Comparison of ENCODE assay signal across 18 cellular contexts in genomic region chr13:107299717-107300116, GRCh38.
"Had no signal": no experiment of that assay in that cellular context is flagged by ENCODE, and none has a peak within 500 bp of the region (broad histone marks: within the 10 kb centered on the region; RNA-seq: fewer than 3 reads in every experiment).

No MANE protein-coding gene starts in this region.

- H3K4me3 Mint-ChIP-seq: naive thymus-derived CD8-positive, alpha-beta T cell; stimulated activated naive B cell treated with anti-CD40 and anti-IgM and Interleukin-4, amounts not matched to agents 10 μg/mL and 1 μg/mL and 100 μg/mL, for 72 hours; stimulated activated naive CD8-positive, alpha-beta T cell treated with anti-CD3 and anti-CD28 coated beads, Interleukin-15, amount 100 ng/mL, for 72 hours had no signal

- DNase-seq: colonic mucosa; dermis blood vessel endothelial cell; erythroblast; foreskin melanocyte; heart left ventricle; hippocampal formation; mucosa of descending colon; naive thymus-derived CD8-positive, alpha-beta T cell; spleen; stimulated activated CD4-positive, alpha-beta T cell treated with anti-CD3 and anti-CD28 coated beads, Interleukin-15, amount 100 ng/mL, for 24 hours; stimulated activated CD4-positive, alpha-beta T cell treated with anti-CD3 and anti-CD28 coated beads, Interleukin-1b, Interleukin-23, amount 100 ng/mL, for 48 hours; stimulated activated CD4-positive, alpha-beta T cell treated with anti-CD3 and anti-CD28 coated beads, Interleukin-4, amount 100 ng/mL, for 24 hours; stimulated activated naive B cell treated with anti-CD40 and anti-IgM and Interleukin-4, amounts not matched to agents 10 μg/mL and 1 μg/mL and 100 μg/mL, for 72 hours; stimulated activated naive CD8-positive, alpha-beta T cell treated with anti-CD3 and anti-CD28 coated beads, Interleukin-15, amount 100 ng/mL, for 72 hours; testis; transverse colon had no signal

- H3K27me3 Mint-ChIP-seq: stimulated activated naive B cell treated with anti-CD40 and anti-IgM and Interleukin-4, amounts not matched to agents 10 μg/mL and 1 μg/mL and 100 μg/mL, for 72 hours; stimulated activated naive CD8-positive, alpha-beta T cell treated with anti-CD3 and anti-CD28 coated beads, Interleukin-15, amount 100 ng/mL, for 72 hours had no signal

- H3K36me3 Mint-ChIP-seq: naive thymus-derived CD8-positive, alpha-beta T cell; stimulated activated naive B cell treated with anti-CD40 and anti-IgM and Interleukin-4, amounts not matched to agents 10 μg/mL and 1 μg/mL and 100 μg/mL, for 72 hours had no signal

- H3K4me3 ChIP-seq: colonic mucosa, heart left ventricle, mucosa of descending colon, spleen, testis, transverse colon had no signal

- H3K27ac Mint-ChIP-seq: naive thymus-derived CD8-positive, alpha-beta T cell; stimulated activated naive B cell treated with anti-CD40 and anti-IgM and Interleukin-4, amounts not matched to agents 10 μg/mL and 1 μg/mL and 100 μg/mL, for 72 hours; stimulated activated naive CD8-positive, alpha-beta T cell treated with anti-CD3 and anti-CD28 coated beads, Interleukin-15, amount 100 ng/mL, for 72 hours had no signal

- H3K4me1 Mint-ChIP-seq: naive thymus-derived CD8-positive, alpha-beta T cell; stimulated activated naive B cell treated with anti-CD40 and anti-IgM and Interleukin-4, amounts not matched to agents 10 μg/mL and 1 μg/mL and 100 μg/mL, for 72 hours; stimulated activated naive CD8-positive, alpha-beta T cell treated with anti-CD3 and anti-CD28 coated beads, Interleukin-15, amount 100 ng/mL, for 72 hours had no signal

- ATAC-seq: heart left ventricle; left lobe of liver; mucosa of descending colon; naive thymus-derived CD8-positive, alpha-beta T cell; sciatic nerve; stimulated activated naive B cell treated with anti-CD40 and anti-IgM and Interleukin-4, amounts not matched to agents 10 μg/mL and 1 μg/mL and 100 μg/mL, for 72 hours; stimulated activated naive CD8-positive, alpha-beta T cell treated with anti-CD3 and anti-CD28 coated beads, Interleukin-15, amount 100 ng/mL, for 72 hours had no signal
